ENCODE assay signal across 14 cellular contexts in the genomic region with DNA sequence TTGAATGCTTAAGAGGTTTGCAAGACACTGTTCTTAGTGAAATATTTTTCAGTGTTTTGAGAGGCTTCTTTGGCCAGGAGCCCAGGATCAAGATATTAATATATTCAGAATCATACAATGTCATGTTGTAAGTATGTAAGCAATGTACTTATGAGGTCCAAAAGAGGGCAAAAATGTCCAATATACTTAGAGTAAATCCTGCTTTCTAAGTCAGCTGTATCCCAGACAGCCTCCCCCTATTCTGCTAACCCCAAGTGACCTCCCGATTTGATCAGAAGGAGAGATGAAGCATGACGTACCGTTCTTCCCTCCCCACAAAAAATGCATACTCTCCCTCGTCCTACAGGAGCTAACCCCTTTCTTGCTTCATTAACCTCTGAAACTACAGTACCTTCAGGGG.
DNase-seq lines count a peak whose midpoint lies in the region; ATAC-seq and TF ChIP-seq lines count a peak whose summit lies in the region.
"Had no signal": no experiment of that assay in that cellular context is flagged by ENCODE, and none has a peak within 500 bp of the region (broad histone marks: within the 10 kb centered on the region; RNA-seq: fewer than 3 reads in every experiment).

No MANE protein-coding gene starts in this region.

- H3K4me1 ChIP-seq in spleen, result peaks cover 0 to 19% (median 5%) of the 10 kb centered on the region in 6 donors

- intact Hi-C loops in spleen (cut with DNase I; ENCODE audit: low total_unique reads), result loop anchor here (5.0 kb wide), 2 partner anchors 122 to 158 kb away; no protein-coding TSS in a partner anchor

- in situ Hi-C loops in astrocyte of the spinal cord (cut with HindIII; ENCODE audit: low sequenced_read_pairs), result no loop called here

- H3K4me3 ChIP-seq in astrocyte of the spinal cord (ENCODE audit: low read depth, low read length) (no peak overlapping the region), spleen (no peak overlapping the region)
- H3K4me3 ChIP-seq: dorsolateral prefrontal cortex had no signal

- no peak for ATAC-seq in GM18511 (IDR thresholded peaks at IDR 0.05; ENCODE audit: unreplicated experiment)
- ATAC-seq: HCT116 had no signal

- no peaks in the 10 kb centered on the region for H3K27me3 ChIP-seq in spleen (replicated peaks in 1 of 7)
- H3K27me3 ChIP-seq: dorsolateral prefrontal cortex had no signal

- TF ChIP-seq POLR2A in spleen (IDR thresholded peaks at IDR 0.05), result no peak

- peak overlapping the region in 5 of 8 donors; percentile 6 to 38 (median 21) for H3K27ac ChIP-seq in spleen

- TF ChIP-seq CTCF in astrocyte of the spinal cord (IDR thresholded peaks at IDR 0.05; ENCODE audit: low read depth, low read length) (no peak), spleen (IDR thresholded peaks at IDR 0.05 in 8 of 11, conservative IDR thresholded peaks at IDR 0.05 in 3 of 11) (no peak)

- peaks cover 0 to 94% (median 34%) of the 10 kb centered on the region in 6 donors for H3K36me3 ChIP-seq in spleen

- H3K9me3 ChIP-seq in spleen, result no peaks in the 10 kb centered on the region

- DNase-seq in ELR (ENCODE audit: low read depth) (peak; percentile 36), astrocyte of the spinal cord (ENCODE audit: low read depth, low spot score) (peak; percentile 68), left kidney (ENCODE audit: low read depth, low spot score) (peak; percentile 63), spleen (no peak), UCSD-AML1 (lab: John Stamatoyannopoulos, UW; ENCODE audit: unreplicated experiment) (no peak), NCI-H2227 (lab: John Stamatoyannopoulos, UW; ENCODE audit: unreplicated experiment) (no peak)
- no peak for DNase-seq in activated T-cell treated with anti-CD3 and anti-CD28 coated beads, Interleukin-2, amount 50 U/mL, for 1 hour
- DNase-seq: activated CD4-positive, alpha-beta memory T cell treated with anti-CD3 and anti-CD28 coated beads, Interleukin-2, amount 10 ng/mL, durations not matched to agents 7 days and 5 days; activated naive CD4-positive, alpha-beta T cell treated with anti-CD3 and anti-CD28 coated beads, Interleukin-2, amount 50 U/mL, for 16 hours; COR-L47; dorsolateral prefrontal cortex; NCI-H1694 treated with DMSO at 0.1 percent for 48 hours had no signal

- WGBS in spleen, 5 donors, result 67 to 80% (median 76%) methylated on average over 4 of the region's 4 CpGs

Comparison
In these comparisons a context has a peak if more than half of its experiments do, and no peak if none do; other contexts are left out.
1. DNase-seq: peak in ELR (single experiment), astrocyte of the spinal cord (single experiment) and left kidney (single experiment); none in spleen (single experiment), activated T-cell treated with anti-CD3 and anti-CD28 coated beads, Interleukin-2, amount 50 U/mL, for 1 hour (single experiment), UCSD-AML1 (single experiment) and NCI-H2227 (single experiment).